19 cellular contexts compared by ENCODE assay signal in genomic region chr11:134027671-134028070, GRCh38. TPM values are rescaled to one million over a fixed set of nuclear protein-coding genes. Genes with fewer than 3 reads are reported as not detected.
DNase-seq lines count a peak whose midpoint lies in the region; ATAC-seq lines count a peak whose summit lies in the region.
"Had no signal": no experiment of that assay in that cellular context is flagged by ENCODE, and none has a peak within 500 bp of the region (broad histone marks: within the 10 kb centered on the region; RNA-seq: fewer than 3 reads in every experiment).

No MANE protein-coding gene starts in this region.

- H3K27me3 Mint-ChIP-seq in activated T-helper 17 cell treated with anti-CD3 and anti-CD28 coated beads, Interleukin-2, amount 50 U/mL, for 72 hours: peaks cover 4% of the 10 kb centered on the region
- peaks cover 0 to 28% (median 0%) of the 10 kb centered on the region in 5 donors for H3K27me3 Mint-ChIP-seq in naive thymus-derived CD4-positive, alpha-beta T cell

- DNase-seq in activated T-cell treated with anti-CD3 and anti-CD28 coated beads, Interleukin-2, amount 50 U/mL, for 1 hour: peak; percentile 60
- no peak for DNase-seq in activated T-cell treated with anti-CD3 and anti-CD28 coated beads, Interleukin-2, amount 50 U/mL, for 48 hours
- peak; percentile 89 for DNase-seq in Jurkat, Clone E6-1 (ENCODE audit: low read depth, low spot score)
- peak in 7 of 9 donors; percentile 43 to 67 (median 58) for DNase-seq in naive thymus-derived CD4-positive, alpha-beta T cell
- no peak for DNase-seq in HuH-7.5 (ENCODE audit: low spot score)
- DNase-seq in stimulated activated CD4-positive, alpha-beta T cell treated with anti-CD3 and anti-CD28 coated beads, Interleukin-4, amount 100 ng/mL, for 4 hours: no peak
- DNase-seq: DMS 273 treated with DMSO at 0.1 percent for 48 hours; heart right ventricle; NCI-H1105; NCI-H510A; NK-92 treated with Interleukin-12 subunit alpha and Interleukin-12 subunit beta, amount 100 ng/mL, for 24 hours; SIG-M5; uterus had no signal

- H3K9me3 ChIP-seq in naive thymus-derived CD4-positive, alpha-beta T cell (ENCODE audit: control insufficient read depth in 2 of 3, low read length in 3 of 3): no peaks in the 10 kb centered on the region
- H3K9me3 ChIP-seq: ascending aorta, heart right ventricle, uterus had no signal

- H3K27ac Mint-ChIP-seq in activated T-helper 17 cell treated with anti-CD3 and anti-CD28 coated beads, Interleukin-2, amount 50 U/mL, for 72 hours: peak overlapping the region; percentile 81
- H3K27ac Mint-ChIP-seq in naive thymus-derived CD4-positive, alpha-beta T cell: peak overlapping the region; percentile 35 to 95 (median 85)
- H3K27ac Mint-ChIP-seq: progenitor cell of endocrine pancreas had no signal

- peak overlapping the region; percentile 56 for H3K27ac ChIP-seq in naive thymus-derived CD4-positive, alpha-beta T cell (ENCODE audit: low read depth, low read length)
- H3K27ac ChIP-seq: ascending aorta, C4-2B, heart right ventricle, uterus had no signal

- peak overlapping the region; percentile 28 for H3K4me3 Mint-ChIP-seq in activated T-helper 17 cell treated with anti-CD3 and anti-CD28 coated beads, Interleukin-2, amount 50 U/mL, for 72 hours
- peak overlapping the region; percentile 47 to 75 (median 68) for H3K4me3 Mint-ChIP-seq in naive thymus-derived CD4-positive, alpha-beta T cell

- intact Hi-C loops in naive thymus-derived CD4-positive, alpha-beta T cell (cut with micrococcal nuclease): loop anchor here in 1 of 2 donors (1.0 kb wide), 1 partner anchor 10 kb away; no protein-coding TSS in a partner anchor

- POLR2A ChIA-PET in naive thymus-derived CD4-positive, alpha-beta T cell (lab: Charles Lee): interaction anchor here (1.0 to 3.5 kb wide), 4 partner anchors 9 to 197 kb away, joined by 3 to 14 read pairs (median 4); partner anchors contain the start of gene VPS26B

- peaks cover 21% of the 10 kb centered on the region for H3K4me1 Mint-ChIP-seq in activated T-helper 17 cell treated with anti-CD3 and anti-CD28 coated beads, Interleukin-2, amount 50 U/mL, for 72 hours
- H3K4me1 Mint-ChIP-seq in naive thymus-derived CD4-positive, alpha-beta T cell: peaks cover 20 to 56% (median 46%) of the 10 kb centered on the region in 7 donors

- no peak for ATAC-seq in activated T-helper 17 cell treated with anti-CD3 and anti-CD28 coated beads, Interleukin-2, amount 50 U/mL, for 72 hours (replicated peaks)
- ATAC-seq in naive thymus-derived CD4-positive, alpha-beta T cell: peak; percentile 83
- no peak for ATAC-seq in HG03095 (IDR thresholded peaks at IDR 0.05; ENCODE audit: unreplicated experiment)
- ATAC-seq: heart right ventricle, Panc1 had no signal

- no peaks in the 10 kb centered on the region for H3K9me3 Mint-ChIP-seq in activated T-helper 17 cell treated with anti-CD3 and anti-CD28 coated beads, Interleukin-2, amount 50 U/mL, for 72 hours
- H3K9me3 Mint-ChIP-seq in naive thymus-derived CD4-positive, alpha-beta T cell: no peaks in the 10 kb centered on the region

- peaks cover 20 to 32% of the 10 kb centered on the region in 2 donors for H3K4me1 ChIP-seq in naive thymus-derived CD4-positive, alpha-beta T cell (ENCODE audit: control insufficient read depth in 2 of 2, insufficient read depth in 2 of 2, low read length in 2 of 2)
- H3K4me1 ChIP-seq: uterus had no signal

- no peaks in the 10 kb centered on the region for H3K36me3 ChIP-seq in naive thymus-derived CD4-positive, alpha-beta T cell (ENCODE audit: control insufficient read depth in 2 of 3, insufficient read depth in 3 of 3, low read length in 3 of 3)
- H3K36me3 ChIP-seq: ascending aorta, heart right ventricle, uterus had no signal

- H3K36me3 Mint-ChIP-seq in activated T-helper 17 cell treated with anti-CD3 and anti-CD28 coated beads, Interleukin-2, amount 50 U/mL, for 72 hours (ENCODE audit: low read depth): no peaks in the 10 kb centered on the region
- H3K36me3 Mint-ChIP-seq in naive thymus-derived CD4-positive, alpha-beta T cell: no peaks in the 10 kb centered on the region

- CTCF ChIA-PET in naive thymus-derived CD4-positive, alpha-beta T cell (lab: Charles Lee): interaction anchor here (1.3 to 4.1 kb wide), 3 partner anchors 23 to 100 kb away, joined by 7 to 16 read pairs (median 9); no protein-coding TSS in a partner anchor

- H3K4me3 ChIP-seq in Jurkat, Clone E6-1 (ENCODE audit: low read length): no peak overlapping the region
- H3K4me3 ChIP-seq in naive thymus-derived CD4-positive, alpha-beta T cell (ENCODE audit: low read length): no peak overlapping the region
- H3K4me3 ChIP-seq: ascending aorta, heart right ventricle, uterus had no signal

- H3K27me3 ChIP-seq in naive thymus-derived CD4-positive, alpha-beta T cell (ENCODE audit: control insufficient read depth in 2 of 2, insufficient read depth in 2 of 2, low read length in 2 of 2): no peaks in the 10 kb centered on the region
- H3K27me3 ChIP-seq: ascending aorta, heart right ventricle, uterus had no signal

RNA-seq across cellular contexts. Expression of gene JAM3, which starts 41.2 kb away (rescaled TPM):
- 42.8 TPM for polyA plus RNA-seq in Jurkat, Clone E6-1 (2012; ENCODE audit: insufficient read depth, insufficient read length)
- total RNA-seq in activated T-helper 17 cell treated with anti-CD3 and anti-CD28 coated beads, Interleukin-2, amount 50 U/mL, for 72 hours: 10 to 100 TPM in 1 of 2 donors, 1 to 10 TPM in 1; 7.6 to 26.2 TPM
- total RNA-seq in naive thymus-derived CD4-positive, alpha-beta T cell: 1 to 10 TPM; 4.8 to 8.2 (median 6.3) TPM
- polyA plus RNA-seq in naive thymus-derived CD4-positive, alpha-beta T cell: 1 to 10 TPM; 5.7 to 6.0 TPM

Comparison
In these comparisons a context has a peak if more than half of its experiments do, and no peak if none do; other contexts are left out.
1. DNase-seq: peak in activated T-cell treated with anti-CD3 and anti-CD28 coated beads, Interleukin-2, amount 50 U/mL, for 1 hour (single experiment), Jurkat, Clone E6-1 (single experiment) and naive thymus-derived CD4-positive, alpha-beta T cell (7 of 9); none in activated T-cell treated with anti-CD3 and anti-CD28 coated beads, Interleukin-2, amount 50 U/mL, for 48 hours (0 of 2), HuH-7.5 (single experiment) and stimulated activated CD4-positive, alpha-beta T cell treated with anti-CD3 and anti-CD28 coated beads, Interleukin-4, amount 100 ng/mL, for 4 hours (0 of 2).